Comparison of ENCODE assay signal across 1 cellular context in genomic region chr7:1040790-1041189, GRCh38.
A peak's percentile ranks its signal among the peaks of the same experiment; 100 is the strongest.
TF ChIP-seq lines count a peak whose summit lies in the region.

No MANE protein-coding gene starts in this region.

TF ChIP-seq in K562, 482 proteins besides CTCF, POLR2A, EP300 and RAD21 (continued from another document):
- TF ChIP-seq, protein P1, sequence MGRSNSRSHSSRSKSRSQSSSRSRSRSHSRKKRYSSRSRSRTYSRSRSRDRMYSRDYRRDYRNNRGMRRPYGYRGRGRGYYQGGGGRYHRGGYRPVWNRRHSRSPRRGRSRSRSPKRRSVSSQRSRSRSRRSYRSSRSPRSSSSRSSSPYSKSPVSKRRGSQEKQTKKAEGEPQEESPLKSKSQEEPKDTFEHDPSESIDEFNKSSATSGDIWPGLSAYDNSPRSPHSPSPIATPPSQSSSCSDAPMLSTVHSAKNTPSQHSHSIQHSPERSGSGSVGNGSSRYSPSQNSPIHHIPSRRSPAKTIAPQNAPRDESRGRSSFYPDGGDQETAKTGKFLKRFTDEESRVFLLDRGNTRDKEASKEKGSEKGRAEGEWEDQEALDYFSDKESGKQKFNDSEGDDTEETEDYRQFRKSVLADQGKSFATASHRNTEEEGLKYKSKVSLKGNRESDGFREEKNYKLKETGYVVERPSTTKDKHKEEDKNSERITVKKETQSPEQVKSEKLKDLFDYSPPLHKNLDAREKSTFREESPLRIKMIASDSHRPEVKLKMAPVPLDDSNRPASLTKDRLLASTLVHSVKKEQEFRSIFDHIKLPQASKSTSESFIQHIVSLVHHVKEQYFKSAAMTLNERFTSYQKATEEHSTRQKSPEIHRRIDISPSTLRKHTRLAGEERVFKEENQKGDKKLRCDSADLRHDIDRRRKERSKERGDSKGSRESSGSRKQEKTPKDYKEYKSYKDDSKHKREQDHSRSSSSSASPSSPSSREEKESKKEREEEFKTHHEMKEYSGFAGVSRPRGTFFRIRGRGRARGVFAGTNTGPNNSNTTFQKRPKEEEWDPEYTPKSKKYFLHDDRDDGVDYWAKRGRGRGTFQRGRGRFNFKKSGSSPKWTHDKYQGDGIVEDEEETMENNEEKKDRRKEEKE (IDR thresholded peaks at IDR 0.05; ENCODE audit: borderline replicate concordance in 1 of 2, control insufficient read depth in 1 of 2, low read depth in 2 of 2, low read length in 1 of 2), result no peak
- TF ChIP-seq ZNF551 (CRISPR knock-in tag; IDR thresholded peaks at IDR 0.05), result no peak
- 0 out of 4 replicates have a peak, but pooled peaks of 1 of the 2 experiments have one; percentile 29 for TF ChIP-seq MAZ (CRISPR knock-in tag; conservative IDR thresholded peaks at IDR 0.05 in 1 of 2, IDR thresholded peaks at IDR 0.05 in 1 of 2)
- no peak for TF ChIP-seq RBM14 (IDR thresholded peaks at IDR 0.05; ENCODE audit: borderline replicate concordance, insufficient read depth, low read depth, low read length)
- TF ChIP-seq HDAC1 (IDR thresholded peaks at IDR 0.05), result 0 out of 4 replicates have a peak, but pooled peaks of 1 of the 2 experiments have one; percentile 18
- TF ChIP-seq ZNF175 (CRISPR knock-in tag; IDR thresholded peaks at IDR 0.05; ENCODE audit: low read depth), result no peak
- TF ChIP-seq TFAP4 (CRISPR knock-in tag; IDR thresholded peaks at IDR 0.05; ENCODE audit: borderline replicate concordance), result peak; percentile 80
- TF ChIP-seq RBBP5 (IDR thresholded peaks at IDR 0.05; ENCODE audit: borderline replicate concordance, insufficient read depth, low read length, poor library complexity, severe bottlenecking), result peak; percentile 81
- TF ChIP-seq MAX (CRISPR knock-in tag; IDR thresholded peaks at IDR 0.05), result peak; percentile 63
